In the genomic region with DNA sequence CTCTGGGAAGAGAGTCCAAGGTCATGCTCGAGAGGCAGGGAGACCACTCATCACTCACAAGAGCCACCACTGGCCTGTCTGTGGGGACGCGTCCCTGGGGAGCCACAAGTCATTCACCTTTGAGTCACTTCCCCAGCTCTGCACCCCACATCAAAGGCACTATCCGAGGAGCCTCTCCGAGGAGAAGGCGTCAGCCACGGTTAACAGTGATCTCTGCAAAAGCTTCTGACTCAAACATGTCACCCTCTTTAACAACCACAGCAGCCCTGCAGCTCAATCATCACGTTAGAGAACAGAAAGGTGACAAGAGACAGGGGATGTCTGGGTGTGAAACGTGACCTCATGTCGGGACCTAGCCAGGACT, we compare ENCODE assay signal across 16 cellular contexts. TPM values are rescaled to one million over a fixed set of nuclear protein-coding genes. Genes with fewer than 3 reads are reported as not detected.
A peak's percentile ranks its signal among the peaks of the same experiment; 100 is the strongest.
DNase-seq lines count a peak whose midpoint lies in the region; ATAC-seq and TF ChIP-seq lines count a peak whose summit lies in the region.
"Had no signal": no experiment of that assay in that cellular context is flagged by ENCODE, and none has a peak within 500 bp of the region (broad histone marks: within the 10 kb centered on the region; RNA-seq: fewer than 3 reads in every experiment).

No MANE protein-coding gene starts in this region.

- H3K36me3 ChIP-seq in BLaER1 (peaks cover 66% of the 10 kb centered on the region), GM23338 (ENCODE audit: insufficient read depth) (peaks cover 13% of the 10 kb centered on the region), SK-N-SH (replicated peaks in 1 of 2; ENCODE audit: control insufficient read depth in 1 of 2, insufficient read depth in 2 of 2, low read length in 1 of 2) (peaks cover 4 to 48% of the 10 kb centered on the region in 2 experiments)

- no peak for ATAC-seq in GM23338
- no peak for ATAC-seq in GM18867 (IDR thresholded peaks at IDR 0.05; ENCODE audit: unreplicated experiment)

- DNase-seq in GM23338 (ENCODE audit: low spot score) (no peak), glutamatergic neuron (no peak), SK-N-SH (no peak), NK-92 (lab: John Stamatoyannopoulos, UW; ENCODE audit: unreplicated experiment) (no peak), NAMALWA (ENCODE audit: low spot score) (no peak)
- DNase-seq in activated CD4-positive, alpha-beta memory T cell treated with anti-CD3 and anti-CD28 coated beads, Interleukin-2, amount 10 ng/mL, durations not matched to agents 7 days and 5 days = peak; percentile 72
- DNase-seq: cerebellar nuclear complex, GOT3, MM.1S had no signal

- no peaks in the 10 kb centered on the region for H3K9me3 ChIP-seq in BLaER1
- H3K9me3 ChIP-seq in SK-N-SH = no peaks in the 10 kb centered on the region
- H3K9me3 ChIP-seq: esophagus muscularis mucosa had no signal

- whole genome bisulfite sequencing in SK-N-SH (ENCODE audit: low lambda C conversion rate) = 90% methylated on average over 9 of the region's 10 CpGs

- H3K27ac Mint-ChIP-seq in GM23338 = 0 out of 2 replicates have a peak overlapping the region, but pooled peaks have one; percentile 59
- H3K27ac Mint-ChIP-seq in activated CD4-positive, alpha-beta memory T cell treated with anti-CD3 and anti-CD28 coated beads, Interleukin-2, amount 10 ng/mL, durations not matched to agents 7 days and 5 days = peak overlapping the region; percentile 66
- H3K27ac Mint-ChIP-seq in glutamatergic neuron (ENCODE audit: unreplicated experiment) = peak overlapping the region; percentile 12

- H3K4me2 ChIP-seq in BLaER1 (peak overlapping the region; percentile 90), GM23338 (no peak overlapping the region), SK-N-SH (no peak overlapping the region)
- H3K4me2 ChIP-seq: smooth muscle cell had no signal

- H3F3A ChIP-seq in GM23338 (replicated peaks; ENCODE audit: low read depth) = no peaks in the 10 kb centered on the region
- H3F3A ChIP-seq in SK-N-SH (replicated peaks; ENCODE audit: insufficient read depth) = no peaks in the 10 kb centered on the region

- CTCF ChIA-PET in activated CD4-positive, alpha-beta memory T cell treated with anti-CD3 and anti-CD28 coated beads, Interleukin-2, amount 10 ng/mL, durations not matched to agents 7 days and 5 days (lab: Charles Lee) = interaction anchor here (0.6 to 1.1 kb wide), 6 partner anchors 9 to 161 kb away, joined by 3 to 7 read pairs (median 3); a partner anchor contains a TSS
- CTCF ChIA-PET in SK-N-SH (lab: Yijun Ruan, JAX) = no interaction called here

- H3K27me3 Mint-ChIP-seq in GM23338 (ENCODE audit: insufficient read depth, low read depth, poor library complexity) = peaks cover 17% of the 10 kb centered on the region
- no peaks in the 10 kb centered on the region for H3K27me3 Mint-ChIP-seq in activated CD4-positive, alpha-beta memory T cell treated with anti-CD3 and anti-CD28 coated beads, Interleukin-2, amount 10 ng/mL, durations not matched to agents 7 days and 5 days
- H3K27me3 Mint-ChIP-seq in glutamatergic neuron (ENCODE audit: unreplicated experiment) = peaks cover 8% of the 10 kb centered on the region

- H3K4me1 ChIP-seq in BLaER1 = peaks cover 92% of the 10 kb centered on the region
- peaks cover 15% of the 10 kb centered on the region for H3K4me1 ChIP-seq in GM23338 (ENCODE audit: insufficient read depth)
- H3K4me1 ChIP-seq in SK-N-SH (ENCODE audit: control insufficient read depth in 1 of 2, insufficient read depth in 2 of 2, low read depth in 1 of 2, low read length in 1 of 2) = no peaks in the 10 kb centered on the region

- peaks cover 100% of the 10 kb centered on the region for H4K20me1 ChIP-seq in BLaER1
- H4K20me1 ChIP-seq in GM23338 (replicated peaks; ENCODE audit: insufficient read depth) = peaks cover 6% of the 10 kb centered on the region; the same call in 1 of the 2 replicates
- H4K20me1 ChIP-seq in SK-N-SH (ENCODE audit: insufficient read depth) = peaks cover 44% of the 10 kb centered on the region

- no peaks in the 10 kb centered on the region for H3K9me3 Mint-ChIP-seq in GM23338
- H3K9me3 Mint-ChIP-seq in activated CD4-positive, alpha-beta memory T cell treated with anti-CD3 and anti-CD28 coated beads, Interleukin-2, amount 10 ng/mL, durations not matched to agents 7 days and 5 days = no peaks in the 10 kb centered on the region
- peaks cover 3% of the 10 kb centered on the region for H3K9me3 Mint-ChIP-seq in glutamatergic neuron (ENCODE audit: unreplicated experiment)

- H3K9me2 ChIP-seq in GM23338 (ENCODE audit: insufficient read depth) (no peaks in the 10 kb centered on the region), SK-N-SH (no peaks in the 10 kb centered on the region)

- no peak overlapping the region for H2AFZ ChIP-seq in GM23338
- no peak overlapping the region for H2AFZ ChIP-seq in SK-N-SH (ENCODE audit: low read depth)

- peak overlapping the region; percentile 38; the same call in 1 of the 2 replicates for H3K4me3 ChIP-seq in BLaER1
- no peak overlapping the region for H3K4me3 ChIP-seq in GM23338
- no peak overlapping the region for H3K4me3 ChIP-seq in SK-N-SH (ENCODE audit: low read depth in 2 of 2, low read length in 1 of 2)
- H3K4me3 ChIP-seq: esophagus muscularis mucosa, smooth muscle cell had no signal

- no peak for TF ChIP-seq EP300 in SK-N-SH (IDR thresholded peaks at IDR 0.05; ENCODE audit: borderline replicate concordance in 1 of 2, low read depth in 1 of 2, low read length in 1 of 2)

- POLR2A ChIA-PET in activated CD4-positive, alpha-beta memory T cell treated with anti-CD3 and anti-CD28 coated beads, Interleukin-2, amount 10 ng/mL, durations not matched to agents 7 days and 5 days (lab: Charles Lee) = interaction anchor here (0.7 to 2.3 kb wide), 4 partner anchors 9 to 17 kb away, joined by 3 to 15 read pairs (median 4); a partner anchor contains a TSS
- POLR2A ChIA-PET in SK-N-SH (lab: Yijun Ruan, JAX) = interaction anchor here (0.8 kb wide), 1 partner anchor 8 kb away, joined by 3 read pairs; no protein-coding TSS in a partner anchor

- H3K79me2 ChIP-seq in GM23338 (replicated peaks; ENCODE audit: insufficient read depth) (peaks cover 46% of the 10 kb centered on the region), SK-N-SH (ENCODE audit: insufficient read depth) (peaks cover 52% of the 10 kb centered on the region)

- peaks cover 67% of the 10 kb centered on the region for H3K36me3 Mint-ChIP-seq in GM23338 (ENCODE audit: low read depth)
- peaks cover 31% of the 10 kb centered on the region for H3K36me3 Mint-ChIP-seq in activated CD4-positive, alpha-beta memory T cell treated with anti-CD3 and anti-CD28 coated beads, Interleukin-2, amount 10 ng/mL, durations not matched to agents 7 days and 5 days (ENCODE audit: low read depth)
- peaks cover 5% of the 10 kb centered on the region for H3K36me3 Mint-ChIP-seq in glutamatergic neuron (ENCODE audit: unreplicated experiment)

- H3K9ac ChIP-seq in BLaER1 (no peak overlapping the region), SK-N-SH (no peak overlapping the region)

- TF ChIP-seq CTCF in GM23338 (conservative IDR thresholded peaks at IDR 0.05; ENCODE audit: low read depth in 2 of 2) (no peak), glutamatergic neuron (IDR thresholded peaks at IDR 0.05; ENCODE audit: partially characterized antibody, unreplicated experiment) (no peak), SK-N-SH (IDR thresholded peaks at IDR 0.05) (no peak)

- H3K27me3 ChIP-seq in BLaER1 = no peaks in the 10 kb centered on the region
- no peaks in the 10 kb centered on the region for H3K27me3 ChIP-seq in GM23338 (ENCODE audit: insufficient read depth)
- H3K27me3 ChIP-seq in SK-N-SH (ENCODE audit: insufficient read depth) = no peaks in the 10 kb centered on the region
- H3K27me3 ChIP-seq: esophagus muscularis mucosa had no signal

- H3K4me3 Mint-ChIP-seq in GM23338 (no peak overlapping the region), glutamatergic neuron (ENCODE audit: unreplicated experiment) (no peak overlapping the region)
- no peak overlapping the region for H3K4me3 Mint-ChIP-seq in activated CD4-positive, alpha-beta memory T cell treated with anti-CD3 and anti-CD28 coated beads, Interleukin-2, amount 10 ng/mL, durations not matched to agents 7 days and 5 days

- H3K4me1 Mint-ChIP-seq in GM23338 (peaks cover 31% of the 10 kb centered on the region), glutamatergic neuron (ENCODE audit: low read depth, unreplicated experiment) (peaks cover 21% of the 10 kb centered on the region)
- H3K4me1 Mint-ChIP-seq in activated CD4-positive, alpha-beta memory T cell treated with anti-CD3 and anti-CD28 coated beads, Interleukin-2, amount 10 ng/mL, durations not matched to agents 7 days and 5 days = peaks cover 23% of the 10 kb centered on the region

- H3K27ac ChIP-seq in BLaER1 (no peak overlapping the region), GM23338 (ENCODE audit: low read depth) (no peak overlapping the region), SK-N-SH (ENCODE audit: low read depth in 2 of 2, low read length in 1 of 2) (no peak overlapping the region)
- H3K27ac ChIP-seq: esophagus muscularis mucosa had no signal

- TF ChIP-seq RAD21 in SK-N-SH (IDR thresholded peaks at IDR 0.05; ENCODE audit: low read length) = no peak

RNA-seq across cellular contexts. Expression of a gene that starts 9.0 kb away (rescaled TPM):
- 75.7 and 76.8 TPM in 2 replicates for total RNA-seq in GM23338 (2014; rRNA removed; shearing (Covaris generic))
- 15.8 and 17.2 TPM in 2 replicates for polyA plus RNA-seq in GM23338 (2016; fragmentation: Nextera tagmentation; extraction: Ambion mirVana)
- total RNA-seq in activated CD4-positive, alpha-beta memory T cell treated with anti-CD3 and anti-CD28 coated beads, Interleukin-2, amount 10 ng/mL, durations not matched to agents 7 days and 5 days = 10 to 100 TPM; 32.4 to 33.5 TPM
- 79.7 TPM for total RNA-seq in glutamatergic neuron (ENCODE audit: unreplicated experiment)
- 26.9 and 34.6 TPM in 2 replicates for polyA plus RNA-seq in SK-N-SH (2012; rRNA removed)
- polyA plus RNA-seq in SK-N-SH (2012; cell fraction: cytosol; rRNA removed) = 25.0 and 31.4 TPM in 2 replicates
- polyA plus RNA-seq in SK-N-SH (2012; cell fraction: nucleus; rRNA removed) = 52.1 and 53.1 TPM in 2 replicates

RNA-seq across cellular contexts. Expression of a gene that starts 14.8 kb away (rescaled TPM):
- total RNA-seq in GM23338 (2014; rRNA removed; shearing (Covaris generic)) = 3.2 TPM in 1 of 2 replicates, not detected in the other
- 7.2 and 12.0 TPM in 2 replicates for polyA plus RNA-seq in GM23338 (2016; fragmentation: Nextera tagmentation; extraction: Ambion mirVana)
- not detected for total RNA-seq in activated CD4-positive, alpha-beta memory T cell treated with anti-CD3 and anti-CD28 coated beads, Interleukin-2, amount 10 ng/mL, durations not matched to agents 7 days and 5 days
- total RNA-seq in glutamatergic neuron (ENCODE audit: unreplicated experiment) = 7.5 TPM
- polyA plus RNA-seq in SK-N-SH (2012; rRNA removed) = 5.9 and 6.1 TPM in 2 replicates
- 3.7 and 5.5 TPM in 2 replicates for polyA plus RNA-seq in SK-N-SH (2012; cell fraction: cytosol; rRNA removed)
- polyA plus RNA-seq in SK-N-SH (2012; cell fraction: nucleus; rRNA removed) = 2.6 and 4.2 TPM in 2 replicates

RNA-seq across cellular contexts. Expression of a gene that starts 35.1 kb away (rescaled TPM):
- total RNA-seq in GM23338 (2014; rRNA removed; shearing (Covaris generic)) = 0.45 TPM in 1 of 2 replicates, not detected in the other
- 0.18 TPM in 1 of 2 replicates, not detected in the other for polyA plus RNA-seq in GM23338 (2016; fragmentation: Nextera tagmentation; extraction: Ambion mirVana)
- total RNA-seq in activated CD4-positive, alpha-beta memory T cell treated with anti-CD3 and anti-CD28 coated beads, Interleukin-2, amount 10 ng/mL, durations not matched to agents 7 days and 5 days = not detected
- not detected for total RNA-seq in glutamatergic neuron (ENCODE audit: unreplicated experiment)
- polyA plus RNA-seq in SK-N-SH (2012; rRNA removed) = not detected in 2 replicates
- not detected in 2 replicates for polyA plus RNA-seq in SK-N-SH (2012; cell fraction: cytosol; rRNA removed)
- not detected in 2 replicates for polyA plus RNA-seq in SK-N-SH (2012; cell fraction: nucleus; rRNA removed)
- total RNA-seq: esophagus muscularis mucosa, HT1080, lung microvascular endothelial cell, omental fat pad, smooth muscle cell had no signal
- polyA plus RNA-seq: smooth muscle cell had no signal

Comparison
In these comparisons a context has a peak if more than half of its experiments do, and no peak if none do; other contexts are left out.
1. H3K27ac Mint-ChIP-seq: peak in every context shown above with its lines; median percentile 66 in activated CD4-positive, alpha-beta memory T cell treated with anti-CD3 and anti-CD28 coated beads, Interleukin-2, amount 10 ng/mL, durations not matched to agents 7 days and 5 days; 59 in GM23338; 12 in glutamatergic neuron.